13 cellular contexts compared by ENCODE assay signal in genomic region chr18:74456017-74456408, GRCh38. TPM values are rescaled to one million over a fixed set of nuclear protein-coding genes. Genes with fewer than 3 reads are reported as not detected.
DNase-seq lines count a peak whose midpoint lies in the region; TF ChIP-seq lines count a peak whose summit lies in the region.
"Had no signal": no experiment of that assay in that cellular context is flagged by ENCODE, and none has a peak within 500 bp of the region (broad histone marks: within the 10 kb centered on the region; RNA-seq: fewer than 3 reads in every experiment).

No MANE protein-coding gene starts in this region.

- H3K4me1 Mint-ChIP-seq in brain (peaks cover 46% of the 10 kb centered on the region), glutamatergic neuron (ENCODE audit: low read depth, unreplicated experiment) (peaks cover 1% of the 10 kb centered on the region)

- H3K9me3 Mint-ChIP-seq in brain (peaks cover 0 to 3% (median 0%) of the 10 kb centered on the region in 5 experiments), glutamatergic neuron (ENCODE audit: unreplicated experiment) (no peaks in the 10 kb centered on the region)

- no peaks in the 10 kb centered on the region for H3K79me2 ChIP-seq in MM.1S (ENCODE audit: low read length)

- H3K27ac ChIP-seq in HUES6 (ENCODE audit: low read depth, low read length) (no peak overlapping the region), muscle layer of colon (ENCODE audit: low read depth, low read length) (no peak overlapping the region), substantia nigra (ENCODE audit: low read depth, low read length, poor library complexity, severe bottlenecking) (peak overlapping the region; percentile 99), MM.1S (ENCODE audit: low read length) (no peak overlapping the region)
- H3K27ac ChIP-seq: pancreas had no signal

- no peaks in the 10 kb centered on the region for H3K9me2 ChIP-seq in MM.1S (replicated peaks; ENCODE audit: insufficient read depth, low read length)

- H3K36me3 Mint-ChIP-seq in brain (no peaks in the 10 kb centered on the region), glutamatergic neuron (ENCODE audit: unreplicated experiment) (no peaks in the 10 kb centered on the region)

- TF ChIP-seq CTCF in brain (conservative IDR thresholded peaks at IDR 0.05) (no peak), MM.1S (IDR thresholded peaks at IDR 0.05; ENCODE audit: low read length) (no peak), glutamatergic neuron (IDR thresholded peaks at IDR 0.05; ENCODE audit: partially characterized antibody, unreplicated experiment) (no peak)

- H3K27me3 ChIP-seq in HUES6 (ENCODE audit: control insufficient read depth, insufficient read depth, low read length) (peaks cover 80% of the 10 kb centered on the region), muscle layer of colon (ENCODE audit: control insufficient read depth in 1 of 2, insufficient read depth in 2 of 2, low read length in 2 of 2) (peaks cover 28 to 43% of the 10 kb centered on the region in 2 donors), MM.1S (replicated peaks; ENCODE audit: insufficient read depth, low read length) (peaks cover 10% of the 10 kb centered on the region; the same call in 1 of the 2 replicates)

- H3K4me1 ChIP-seq in HUES6 (ENCODE audit: control insufficient read depth, insufficient read depth, low read length) (no peaks in the 10 kb centered on the region; the same call in 1 of the 2 replicates), muscle layer of colon (ENCODE audit: insufficient read depth, low read length) (peaks cover 14% of the 10 kb centered on the region), MM.1S (ENCODE audit: low read length) (no peaks in the 10 kb centered on the region)

- H3K27me3 Mint-ChIP-seq in brain (peaks cover 38% of the 10 kb centered on the region), glutamatergic neuron (ENCODE audit: unreplicated experiment) (peaks cover 11% of the 10 kb centered on the region)

- H2AFZ ChIP-seq in MM.1S (ENCODE audit: low read length) = no peak overlapping the region

- H4K20me1 ChIP-seq in MM.1S (ENCODE audit: insufficient read depth, low read length) = no peaks in the 10 kb centered on the region

- H3K4me3 ChIP-seq in HUES6 (ENCODE audit: low read depth, low read length) = peak overlapping the region; percentile 81
- peak overlapping the region; percentile 27 to 38 for H3K4me3 ChIP-seq in muscle layer of colon (ENCODE audit: low read depth in 1 of 2, low read length in 2 of 2)
- H3K4me3 ChIP-seq in MM.1S (ENCODE audit: low read length) = no peak overlapping the region

- H3K9ac ChIP-seq in HUES6 (ENCODE audit: low read length) (no peak overlapping the region), muscle layer of colon (ENCODE audit: low read length) (no peak overlapping the region), MM.1S (ENCODE audit: low read length) (no peak overlapping the region)

- H3K4me3 Mint-ChIP-seq in brain (peak overlapping the region; percentile 73 to 83 (median 79)), glutamatergic neuron (ENCODE audit: unreplicated experiment) (no peak overlapping the region)

- no peaks in the 10 kb centered on the region for H3F3A ChIP-seq in MM.1S (ENCODE audit: insufficient read depth, low read length)

- H3K4me2 ChIP-seq in MM.1S (ENCODE audit: low read depth, low read length) = no peak overlapping the region

- H3K36me3 ChIP-seq in HUES6 (ENCODE audit: control insufficient read depth, insufficient read depth, low read length) (no peaks in the 10 kb centered on the region), muscle layer of colon (ENCODE audit: insufficient read depth, low read length) (no peaks in the 10 kb centered on the region), MM.1S (replicated peaks; ENCODE audit: insufficient read depth, low read length) (no peaks in the 10 kb centered on the region)
- H3K36me3 ChIP-seq: pancreas had no signal

- DNase-seq in substantia nigra (lab: John Stamatoyannopoulos, UW) (no peak), MM.1S (no peak), glutamatergic neuron (no peak), GM03348 (ENCODE audit: low spot score) (no peak)
- no peak for DNase-seq in effector CD4-positive, alpha-beta T cell
- DNase-seq: effector CD8-positive, alpha-beta T cell; NCI-H1436 treated with DMSO at 0.1 percent for 48 hours; NCI-H510A treated with DMSO at 0.1 percent for 48 hours; pancreas; stimulated activated CD4-positive, alpha-beta T cell treated with anti-CD3 and anti-CD28 coated beads, Interleukin-4, amount 100 ng/mL, for 24 hours had no signal

- peak overlapping the region in 2 of 5 experiments; percentile 13 to 51 for H3K27ac Mint-ChIP-seq in brain
- no peak overlapping the region for H3K27ac Mint-ChIP-seq in glutamatergic neuron (ENCODE audit: unreplicated experiment)

- no peaks in the 10 kb centered on the region for H3K9me3 ChIP-seq in HUES6 (ENCODE audit: control insufficient read depth, insufficient read depth, low read depth, low read length)
- no peaks in the 10 kb centered on the region for H3K9me3 ChIP-seq in muscle layer of colon (ENCODE audit: low read length)
- H3K9me3 ChIP-seq in MM.1S (replicated peaks; ENCODE audit: insufficient read depth, low read length) = no peaks in the 10 kb centered on the region
- H3K9me3 ChIP-seq: pancreas had no signal

RNA-seq across cellular contexts. Expression of gene DIPK1C, which starts 1.1 kb away (rescaled TPM):
- 10.0 TPM for polyA plus RNA-seq in brain (ENCODE audit: insufficient read depth, low read depth, low replicate concordance)
- not detected for total RNA-seq in glutamatergic neuron (ENCODE audit: unreplicated experiment)

RNA-seq across cellular contexts. Expression of gene CNDP2, which starts 40.1 kb away (rescaled TPM):
- 220 TPM for polyA plus RNA-seq in brain (ENCODE audit: insufficient read depth, low read depth, low replicate concordance)
- 123 TPM for total RNA-seq in glutamatergic neuron (ENCODE audit: unreplicated experiment)
